Comparison of ENCODE assay signal across 1 cellular context in the genomic region with DNA sequence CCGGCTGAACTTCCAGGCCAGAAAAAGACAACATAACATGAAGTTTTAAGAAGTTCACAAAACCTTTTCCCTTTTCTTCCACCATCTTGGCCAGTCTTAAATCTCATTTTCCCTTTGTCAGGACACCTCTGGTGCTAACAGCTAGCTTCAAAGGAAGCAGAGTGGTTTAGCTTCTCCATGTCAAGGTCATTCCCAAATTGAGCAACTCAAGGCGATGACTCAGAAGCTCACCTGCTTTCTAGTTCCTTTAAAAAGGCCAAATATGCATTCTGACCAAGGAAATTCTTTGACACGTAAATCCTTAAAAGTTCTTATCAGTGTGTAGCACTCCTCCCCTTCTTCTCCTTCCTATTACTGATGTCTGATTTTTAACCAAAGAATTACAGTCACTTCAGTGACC.
TF ChIP-seq lines count a peak whose summit lies in the region.

No MANE protein-coding gene starts in this region.

TF ChIP-seq in H1, 55 proteins besides CTCF, POLR2A, EP300 and RAD21:
- TF ChIP-seq CEBPB (IDR thresholded peaks at IDR 0.05; ENCODE audit: low read depth, low read length) (peak; percentile 64; the same call in 1 of the 2 replicates), SUZ12 (IDR thresholded peaks at IDR 0.05; ENCODE audit: low read length) (no peak)
TF ChIP-seq in H1: peak in this region for 1.
